ENCODE assay signal across 1 cellular context in the genomic region with DNA sequence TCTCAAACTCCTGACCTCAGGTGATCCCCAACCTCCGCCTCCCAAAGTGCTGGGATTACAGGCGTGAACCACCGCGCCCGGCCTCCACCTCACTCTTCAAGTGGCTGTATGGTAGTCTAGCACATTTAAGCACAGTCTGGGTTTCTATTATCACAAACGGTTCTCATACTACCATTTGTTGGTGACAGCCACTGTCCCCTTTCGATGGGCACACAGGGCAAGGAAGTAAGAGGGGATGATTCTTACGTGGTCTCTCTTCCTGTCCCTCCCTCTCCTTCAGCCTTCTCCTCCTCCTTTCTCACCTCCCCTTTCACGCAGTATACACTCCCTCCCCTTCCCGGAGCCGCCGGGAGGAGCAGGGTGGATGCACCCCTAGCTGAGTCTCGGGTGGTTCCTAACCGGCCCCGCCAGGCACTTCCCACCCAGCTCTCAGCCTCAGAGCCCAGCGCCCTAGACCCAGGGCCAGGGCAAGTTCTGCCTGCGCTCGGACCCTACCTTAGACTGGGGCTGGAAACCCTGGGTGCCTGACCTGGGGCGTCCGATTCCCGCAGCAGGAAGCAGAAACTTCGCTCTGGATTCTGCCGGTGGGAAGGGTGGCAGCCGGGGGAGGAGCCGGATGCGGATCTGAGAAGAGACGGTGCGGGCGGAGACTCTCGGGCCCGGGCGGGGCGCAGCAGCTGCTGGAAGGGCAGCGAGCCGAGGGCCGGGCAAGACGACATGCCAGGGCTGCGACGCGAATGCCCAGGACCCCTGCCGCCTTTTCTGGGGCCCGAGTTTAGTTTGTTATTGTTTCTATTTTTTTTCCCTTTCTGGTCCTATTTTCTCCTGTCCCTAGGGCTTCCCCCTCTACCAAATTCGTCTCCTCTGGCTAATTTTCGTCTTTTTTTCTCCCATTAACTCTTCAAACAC.
A peak's percentile ranks its signal among the peaks of the same experiment; 100 is the strongest.
TF ChIP-seq lines count a peak whose summit lies in the region.

A gene (minus strand): TSS at position 626 of the 909 bp plus-strand sequence. CDS start 5,062 bp downstream, outside the sequence.

TF ChIP-seq in HepG2, 621 proteins besides CTCF, POLR2A, EP300 and RAD21 (continued from another document and continues in another):
- TF ChIP-seq, protein P1, sequence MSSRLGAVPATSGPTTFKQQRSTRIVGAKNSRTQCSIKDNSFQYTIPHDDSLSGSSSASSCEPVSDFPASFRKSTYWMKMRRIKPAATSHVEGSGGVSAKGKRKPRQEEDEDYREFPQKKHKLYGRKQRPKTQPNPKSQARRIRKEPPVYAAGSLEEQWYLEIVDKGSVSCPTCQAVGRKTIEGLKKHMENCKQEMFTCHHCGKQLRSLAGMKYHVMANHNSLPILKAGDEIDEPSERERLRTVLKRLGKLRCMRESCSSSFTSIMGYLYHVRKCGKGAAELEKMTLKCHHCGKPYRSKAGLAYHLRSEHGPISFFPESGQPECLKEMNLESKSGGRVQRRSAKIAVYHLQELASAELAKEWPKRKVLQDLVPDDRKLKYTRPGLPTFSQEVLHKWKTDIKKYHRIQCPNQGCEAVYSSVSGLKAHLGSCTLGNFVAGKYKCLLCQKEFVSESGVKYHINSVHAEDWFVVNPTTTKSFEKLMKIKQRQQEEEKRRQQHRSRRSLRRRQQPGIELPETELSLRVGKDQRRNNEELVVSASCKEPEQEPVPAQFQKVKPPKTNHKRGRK (CRISPR knock-in tag; IDR thresholded peaks at IDR 0.05), result peak; percentile 97; the same call in 1 of the 2 replicates
- TF ChIP-seq CREB1 (IDR thresholded peaks at IDR 0.05) (no peak), CREB1 (CRISPR knock-in tag; IDR thresholded peaks at IDR 0.05) (no peak), TBL1XR1 (IDR thresholded peaks at IDR 0.05; ENCODE audit: borderline replicate concordance, low read length, partially characterized antibody) (no peak), MXI1 (IDR thresholded peaks at IDR 0.05; ENCODE audit: borderline replicate concordance, low read depth, low read length) (peak; percentile 41; the same call in 1 of the 3 replicates), ZNF326 (CRISPR knock-in tag; IDR thresholded peaks at IDR 0.05; ENCODE audit: borderline replicate concordance) (no peak), DNMT1 (CRISPR knock-in tag; IDR thresholded peaks at IDR 0.05) (no peak), ZNF282 (IDR thresholded peaks at IDR 0.05; ENCODE audit: partially characterized antibody) (no peak), ELF3 (CRISPR knock-in tag; IDR thresholded peaks at IDR 0.05) (peak; percentile 86), CCAR2 (optimal IDR thresholded peaks at IDR 0.05; ENCODE audit: low read depth, low read length) (no peak), TAF15 (IDR thresholded peaks at IDR 0.05; ENCODE audit: low read depth, low read length, poor library complexity, severe bottlenecking) (peak; percentile 72), ZNF7 (CRISPR knock-in tag; IDR thresholded peaks at IDR 0.05) (no peak), SOX13 (IDR thresholded peaks at IDR 0.05) (0 out of 2 replicates have a peak, but pooled peaks have one; percentile 21), SOX13 (CRISPR knock-in tag; conservative IDR thresholded peaks at IDR 0.05 in 1 of 2, IDR thresholded peaks at IDR 0.05 in 1 of 2) (peak in 1 of 2 experiments; percentile 25; a peak in 1 of 4 replicates), ONECUT2 (CRISPR knock-in tag; IDR thresholded peaks at IDR 0.05) (0 out of 2 replicates have a peak, but pooled peaks have one; percentile 25), ZNF749 (CRISPR knock-in tag; IDR thresholded peaks at IDR 0.05; ENCODE audit: borderline replicate concordance) (0 out of 2 replicates have a peak, but pooled peaks have one; percentile 56)
- TF ChIP-seq, protein P2, sequence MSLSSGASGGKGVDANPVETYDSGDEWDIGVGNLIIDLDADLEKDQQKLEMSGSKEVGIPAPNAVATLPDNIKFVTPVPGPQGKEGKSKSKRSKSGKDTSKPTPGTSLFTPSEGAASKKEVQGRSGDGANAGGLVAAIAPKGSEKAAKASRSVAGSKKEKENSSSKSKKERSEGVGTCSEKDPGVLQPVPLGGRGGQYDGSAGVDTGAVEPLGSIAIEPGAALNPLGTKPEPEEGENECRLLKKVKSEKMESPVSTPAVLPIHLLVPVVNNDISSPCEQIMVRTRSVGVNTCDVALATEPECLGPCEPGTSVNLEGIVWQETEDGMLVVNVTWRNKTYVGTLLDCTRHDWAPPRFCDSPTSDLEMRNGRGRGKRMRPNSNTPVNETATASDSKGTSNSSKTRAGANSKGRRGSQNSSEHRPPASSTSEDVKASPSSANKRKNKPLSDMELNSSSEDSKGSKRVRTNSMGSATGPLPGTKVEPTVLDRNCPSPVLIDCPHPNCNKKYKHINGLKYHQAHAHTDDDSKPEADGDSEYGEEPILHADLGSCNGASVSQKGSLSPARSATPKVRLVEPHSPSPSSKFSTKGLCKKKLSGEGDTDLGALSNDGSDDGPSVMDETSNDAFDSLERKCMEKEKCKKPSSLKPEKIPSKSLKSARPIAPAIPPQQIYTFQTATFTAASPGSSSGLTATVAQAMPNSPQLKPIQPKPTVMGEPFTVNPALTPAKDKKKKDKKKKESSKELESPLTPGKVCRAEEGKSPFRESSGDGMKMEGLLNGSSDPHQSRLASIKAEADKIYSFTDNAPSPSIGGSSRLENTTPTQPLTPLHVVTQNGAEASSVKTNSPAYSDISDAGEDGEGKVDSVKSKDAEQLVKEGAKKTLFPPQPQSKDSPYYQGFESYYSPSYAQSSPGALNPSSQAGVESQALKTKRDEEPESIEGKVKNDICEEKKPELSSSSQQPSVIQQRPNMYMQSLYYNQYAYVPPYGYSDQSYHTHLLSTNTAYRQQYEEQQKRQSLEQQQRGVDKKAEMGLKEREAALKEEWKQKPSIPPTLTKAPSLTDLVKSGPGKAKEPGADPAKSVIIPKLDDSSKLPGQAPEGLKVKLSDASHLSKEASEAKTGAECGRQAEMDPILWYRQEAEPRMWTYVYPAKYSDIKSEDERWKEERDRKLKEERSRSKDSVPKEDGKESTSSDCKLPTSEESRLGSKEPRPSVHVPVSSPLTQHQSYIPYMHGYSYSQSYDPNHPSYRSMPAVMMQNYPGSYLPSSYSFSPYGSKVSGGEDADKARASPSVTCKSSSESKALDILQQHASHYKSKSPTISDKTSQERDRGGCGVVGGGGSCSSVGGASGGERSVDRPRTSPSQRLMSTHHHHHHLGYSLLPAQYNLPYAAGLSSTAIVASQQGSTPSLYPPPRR (CRISPR knock-in tag; IDR thresholded peaks at IDR 0.05; ENCODE audit: borderline replicate concordance), result peak; percentile 17; the same call in 1 of the 2 replicates
- TF ChIP-seq, protein P3, sequence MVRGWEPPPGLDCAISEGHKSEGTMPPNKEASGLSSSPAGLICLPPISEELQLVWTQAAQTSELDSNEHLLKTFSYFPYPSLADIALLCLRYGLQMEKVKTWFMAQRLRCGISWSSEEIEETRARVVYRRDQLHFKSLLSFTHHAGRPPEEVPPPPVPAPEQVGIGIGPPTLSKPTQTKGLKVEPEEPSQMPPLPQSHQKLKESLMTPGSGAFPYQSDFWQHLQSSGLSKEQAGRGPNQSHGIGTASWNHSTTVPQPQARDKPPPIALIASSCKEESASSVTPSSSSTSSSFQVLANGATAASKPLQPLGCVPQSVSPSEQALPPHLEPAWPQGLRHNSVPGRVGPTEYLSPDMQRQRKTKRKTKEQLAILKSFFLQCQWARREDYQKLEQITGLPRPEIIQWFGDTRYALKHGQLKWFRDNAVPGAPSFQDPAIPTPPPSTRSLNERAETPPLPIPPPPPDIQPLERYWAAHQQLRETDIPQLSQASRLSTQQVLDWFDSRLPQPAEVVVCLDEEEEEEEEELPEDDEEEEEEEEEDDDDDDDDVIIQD (CRISPR knock-in tag; IDR thresholded peaks at IDR 0.05; ENCODE audit: low read depth), result peak; percentile 20; the same call in 1 of the 2 replicates
- TF ChIP-seq, protein P4, sequence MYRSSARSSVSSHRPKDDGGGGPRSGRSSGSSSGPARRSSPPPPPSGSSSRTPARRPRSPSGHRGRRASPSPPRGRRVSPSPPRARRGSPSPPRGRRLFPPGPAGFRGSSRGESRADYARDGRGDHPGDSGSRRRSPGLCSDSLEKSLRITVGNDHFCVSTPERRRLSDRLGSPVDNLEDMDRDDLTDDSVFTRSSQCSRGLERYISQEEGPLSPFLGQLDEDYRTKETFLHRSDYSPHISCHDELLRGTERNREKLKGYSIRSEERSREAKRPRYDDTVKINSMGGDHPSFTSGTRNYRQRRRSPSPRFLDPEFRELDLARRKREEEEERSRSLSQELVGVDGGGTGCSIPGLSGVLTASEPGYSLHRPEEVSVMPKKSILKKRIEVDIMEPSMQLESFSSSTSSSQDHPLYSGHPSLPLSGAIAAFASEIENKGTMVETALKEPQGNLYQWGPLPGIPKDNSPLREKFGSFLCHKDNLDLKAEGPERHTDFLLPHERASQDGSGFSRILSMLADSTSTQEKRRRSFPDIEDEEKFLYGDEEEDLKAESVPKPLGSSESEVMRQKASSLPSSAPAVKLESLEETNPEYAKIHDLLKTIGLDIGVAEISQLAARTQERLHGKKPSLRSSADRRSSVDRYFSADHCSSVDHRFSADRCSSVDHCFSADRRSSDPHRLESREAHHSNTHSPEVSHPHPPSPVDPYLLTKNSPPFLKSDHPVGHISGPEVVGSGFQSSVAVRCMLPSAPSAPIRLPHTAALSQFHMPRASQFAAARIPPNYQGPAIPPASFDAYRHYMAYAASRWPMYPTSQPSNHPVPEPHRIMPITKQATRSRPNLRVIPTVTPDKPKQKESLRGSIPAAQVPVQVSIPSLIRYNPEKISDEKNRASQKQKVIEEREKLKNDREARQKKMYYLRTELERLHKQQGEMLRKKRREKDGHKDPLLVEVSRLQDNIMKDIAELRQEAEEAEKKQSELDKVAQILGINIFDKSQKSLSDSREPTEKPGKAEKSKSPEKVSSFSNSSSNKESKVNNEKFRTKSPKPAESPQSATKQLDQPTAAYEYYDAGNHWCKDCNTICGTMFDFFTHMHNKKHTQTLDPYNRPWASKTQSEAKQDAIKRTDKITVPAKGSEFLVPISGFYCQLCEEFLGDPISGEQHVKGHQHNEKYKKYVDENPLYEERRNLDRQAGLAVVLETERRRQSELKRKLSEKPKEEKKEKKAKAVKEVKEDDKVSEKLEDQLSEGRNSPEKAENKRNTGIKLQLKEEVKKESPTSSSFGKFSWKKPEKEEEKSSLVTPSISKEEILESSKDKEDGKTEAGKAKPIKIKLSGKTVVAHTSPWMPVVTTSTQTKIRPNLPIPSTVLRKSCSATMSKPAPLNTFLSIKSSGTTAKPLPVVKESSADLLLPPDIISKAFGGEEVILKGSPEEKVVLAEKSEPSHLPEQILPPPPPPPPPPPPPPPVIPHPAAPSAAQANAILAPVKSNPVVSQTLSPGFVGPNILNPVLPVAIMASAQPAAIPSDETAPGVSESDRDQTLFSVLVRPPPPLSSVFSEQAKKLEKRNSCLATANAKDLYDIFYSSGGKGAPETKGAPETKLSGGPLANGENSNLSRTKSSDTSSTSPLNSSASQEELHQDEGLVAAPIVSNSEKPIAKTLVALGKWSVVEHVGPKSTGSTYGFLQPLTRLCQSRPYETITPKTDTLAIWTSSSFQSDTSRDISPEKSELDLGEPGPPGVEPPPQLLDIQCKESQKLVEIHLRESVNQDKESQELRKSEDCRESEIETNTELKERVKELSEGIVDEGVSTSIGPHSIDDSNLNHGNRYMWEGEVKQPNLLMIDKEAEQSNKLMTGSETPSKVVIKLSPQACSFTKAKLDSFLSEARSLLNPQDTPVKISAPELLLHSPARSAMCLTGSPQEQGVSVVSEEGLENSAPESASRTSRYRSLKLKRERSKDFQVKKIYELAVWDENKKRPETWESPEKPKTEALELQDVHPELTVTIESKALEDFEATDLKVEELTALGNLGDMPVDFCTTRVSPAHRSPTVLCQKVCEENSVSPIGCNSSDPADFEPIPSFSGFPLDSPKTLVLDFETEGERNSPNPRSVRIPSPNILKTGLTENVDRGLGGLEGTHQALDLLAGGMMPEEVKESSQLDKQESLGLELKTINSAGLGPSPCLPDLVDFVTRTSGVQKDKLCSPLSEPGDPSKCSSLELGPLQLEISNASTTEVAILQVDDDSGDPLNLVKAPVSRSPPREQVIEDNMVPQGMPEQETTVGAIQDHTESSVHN (CRISPR knock-in tag; IDR thresholded peaks at IDR 0.05), result no peak
- TF ChIP-seq, protein P5, sequence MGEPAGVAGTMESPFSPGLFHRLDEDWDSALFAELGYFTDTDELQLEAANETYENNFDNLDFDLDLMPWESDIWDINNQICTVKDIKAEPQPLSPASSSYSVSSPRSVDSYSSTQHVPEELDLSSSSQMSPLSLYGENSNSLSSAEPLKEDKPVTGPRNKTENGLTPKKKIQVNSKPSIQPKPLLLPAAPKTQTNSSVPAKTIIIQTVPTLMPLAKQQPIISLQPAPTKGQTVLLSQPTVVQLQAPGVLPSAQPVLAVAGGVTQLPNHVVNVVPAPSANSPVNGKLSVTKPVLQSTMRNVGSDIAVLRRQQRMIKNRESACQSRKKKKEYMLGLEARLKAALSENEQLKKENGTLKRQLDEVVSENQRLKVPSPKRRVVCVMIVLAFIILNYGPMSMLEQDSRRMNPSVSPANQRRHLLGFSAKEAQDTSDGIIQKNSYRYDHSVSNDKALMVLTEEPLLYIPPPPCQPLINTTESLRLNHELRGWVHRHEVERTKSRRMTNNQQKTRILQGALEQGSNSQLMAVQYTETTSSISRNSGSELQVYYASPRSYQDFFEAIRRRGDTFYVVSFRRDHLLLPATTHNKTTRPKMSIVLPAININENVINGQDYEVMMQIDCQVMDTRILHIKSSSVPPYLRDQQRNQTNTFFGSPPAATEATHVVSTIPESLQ (CRISPR knock-in tag; conservative IDR thresholded peaks at IDR 0.05), result no peak
- TF ChIP-seq, protein P6, sequence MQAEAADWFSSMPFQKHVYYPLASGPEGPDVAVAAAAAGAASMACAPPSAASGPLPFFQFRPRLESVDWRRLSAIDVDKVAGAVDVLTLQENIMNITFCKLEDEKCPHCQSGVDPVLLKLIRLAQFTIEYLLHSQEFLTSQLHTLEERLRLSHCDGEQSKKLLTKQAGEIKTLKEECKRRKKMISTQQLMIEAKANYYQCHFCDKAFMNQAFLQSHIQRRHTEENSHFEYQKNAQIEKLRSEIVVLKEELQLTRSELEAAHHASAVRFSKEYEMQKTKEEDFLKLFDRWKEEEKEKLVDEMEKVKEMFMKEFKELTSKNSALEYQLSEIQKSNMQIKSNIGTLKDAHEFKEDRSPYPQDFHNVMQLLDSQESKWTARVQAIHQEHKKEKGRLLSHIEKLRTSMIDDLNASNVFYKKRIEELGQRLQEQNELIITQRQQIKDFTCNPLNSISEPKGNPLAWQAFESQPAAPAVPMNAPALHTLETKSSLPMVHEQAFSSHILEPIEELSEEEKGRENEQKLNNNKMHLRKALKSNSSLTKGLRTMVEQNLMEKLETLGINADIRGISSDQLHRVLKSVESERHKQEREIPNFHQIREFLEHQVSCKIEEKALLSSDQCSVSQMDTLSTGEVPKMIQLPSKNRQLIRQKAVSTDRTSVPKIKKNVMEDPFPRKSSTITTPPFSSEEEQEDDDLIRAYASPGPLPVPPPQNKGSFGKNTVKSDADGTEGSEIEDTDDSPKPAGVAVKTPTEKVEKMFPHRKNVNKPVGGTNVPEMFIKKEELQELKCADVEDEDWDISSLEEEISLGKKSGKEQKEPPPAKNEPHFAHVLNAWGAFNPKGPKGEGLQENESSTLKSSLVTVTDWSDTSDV (CRISPR knock-in tag; IDR thresholded peaks at IDR 0.05), result no peak
- TF ChIP-seq, protein P7, sequence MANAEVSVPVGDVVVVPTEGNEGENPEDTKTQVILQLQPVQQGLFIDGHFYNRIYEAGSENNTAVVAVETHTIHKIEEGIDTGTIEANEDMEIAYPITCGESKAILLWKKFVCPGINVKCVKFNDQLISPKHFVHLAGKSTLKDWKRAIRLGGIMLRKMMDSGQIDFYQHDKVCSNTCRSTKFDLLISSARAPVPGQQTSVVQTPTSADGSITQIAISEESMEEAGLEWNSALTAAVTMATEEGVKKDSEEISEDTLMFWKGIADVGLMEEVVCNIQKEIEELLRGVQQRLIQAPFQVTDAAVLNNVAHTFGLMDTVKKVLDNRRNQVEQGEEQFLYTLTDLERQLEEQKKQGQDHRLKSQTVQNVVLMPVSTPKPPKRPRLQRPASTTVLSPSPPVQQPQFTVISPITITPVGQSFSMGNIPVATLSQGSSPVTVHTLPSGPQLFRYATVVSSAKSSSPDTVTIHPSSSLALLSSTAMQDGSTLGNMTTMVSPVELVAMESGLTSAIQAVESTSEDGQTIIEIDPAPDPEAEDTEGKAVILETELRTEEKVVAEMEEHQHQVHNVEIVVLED (CRISPR knock-in tag; IDR thresholded peaks at IDR 0.05; ENCODE audit: borderline replicate concordance), result peak; percentile 3; the same call in 1 of the 2 replicates
